In the genomic region with DNA sequence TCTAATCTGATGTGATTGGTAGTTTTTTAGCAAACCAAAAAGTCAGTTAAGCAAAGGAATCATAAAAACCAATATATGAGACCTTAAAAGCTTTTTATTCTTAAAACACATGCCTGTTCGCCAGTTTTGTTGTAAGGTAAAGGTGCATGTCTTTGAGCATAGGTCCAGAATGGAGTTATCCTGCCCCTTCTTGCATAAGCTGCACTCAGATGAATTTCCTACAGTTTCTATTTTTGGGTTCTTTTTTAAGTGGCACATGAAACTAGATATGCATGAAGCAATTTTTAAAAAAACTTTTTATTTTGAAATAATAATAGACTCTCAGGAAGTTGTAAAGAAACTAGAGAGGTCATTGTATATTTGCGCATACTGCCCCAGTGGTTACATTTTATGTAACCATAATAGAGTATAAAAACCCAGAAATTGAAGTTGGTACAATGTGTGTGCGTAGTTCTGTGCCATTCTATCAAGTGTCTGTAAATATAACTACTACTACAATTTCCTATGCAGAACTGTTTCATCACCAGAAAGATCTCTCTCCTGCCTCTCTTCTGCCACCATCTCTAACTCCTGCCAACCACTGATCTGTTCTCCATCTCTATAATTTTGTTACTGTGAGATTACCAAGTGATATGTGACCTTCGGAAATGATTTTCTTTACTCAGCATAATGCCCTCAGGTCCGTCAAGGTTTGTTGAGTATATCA, we compare ENCODE assay signal across 12 cellular contexts. TPM values are rescaled to one million over a fixed set of nuclear protein-coding genes. Genes with fewer than 3 reads are reported as not detected.
DNase-seq lines count a peak whose midpoint lies in the region; ATAC-seq and TF ChIP-seq lines count a peak whose summit lies in the region.
"Not testable (repeated sequence)": the region's sequence is repeated elsewhere in the genome, so short reads cannot be mapped to it uniquely, and the experiment has no call there.
"Had no signal": no experiment of that assay in that cellular context is flagged by ENCODE, and none has a peak within 500 bp of the region (broad histone marks: within the 10 kb centered on the region; RNA-seq: fewer than 3 reads in every experiment).

No MANE protein-coding gene starts in this region.

- H3K9me3 ChIP-seq in gastrocnemius medialis, result not testable (repeated sequence)

- peak; percentile 79 to 84 for ATAC-seq in gastrocnemius medialis

- not testable (repeated sequence) for DNase-seq in gastrocnemius medialis

- H3K4me3 ChIP-seq in gastrocnemius medialis, result not testable (repeated sequence)

- not testable (repeated sequence) for TF ChIP-seq POLR2A in gastrocnemius medialis (IDR thresholded peaks at IDR 0.05)

- H3K27me3 ChIP-seq in gastrocnemius medialis, result not testable (repeated sequence)

- in situ Hi-C loops in gastrocnemius medialis (cut with MboI; ENCODE audit: low sequenced_read_pairs in 4 of 4), result not testable (repeated sequence)

- not testable (repeated sequence) for H3K27ac ChIP-seq in gastrocnemius medialis

- not testable (repeated sequence) for H3K4me1 ChIP-seq in gastrocnemius medialis

- H3K36me3 ChIP-seq in gastrocnemius medialis, result not testable (repeated sequence)

- TF ChIP-seq CTCF in gastrocnemius medialis (IDR thresholded peaks at IDR 0.05 in 4 of 5, conservative IDR thresholded peaks at IDR 0.05 in 1 of 5), result not testable (repeated sequence)

- intact Hi-C loops in gastrocnemius medialis (cut with DNase I; ENCODE audit: low total_unique reads), result not testable (repeated sequence)

RNA-seq across cellular contexts. Expression of a gene that starts 39.7 kb away (rescaled TPM):
- total RNA-seq in gastrocnemius medialis, result not detected
- total RNA-seq: A172; A673; B cell; Caco-2; Calu3; CD4-positive, alpha-beta memory T cell; CD4-positive, alpha-beta T cell; CD4-positive, CD25-positive, alpha-beta regulatory T cell; CD8-positive, alpha-beta memory T cell; CD8-positive, alpha-beta T cell; Daoy had no signal
